ENCODE assay signal across 24 cellular contexts in genomic region chr7:113216038-113216437, GRCh38.
"Had no signal": no experiment of that assay in that cellular context is flagged by ENCODE, and none has a peak within 500 bp of the region (broad histone marks: within the 10 kb centered on the region; RNA-seq: fewer than 3 reads in every experiment).

No MANE protein-coding gene starts in this region.

- H3K27ac ChIP-seq: stomach, suprapubic skin, testis, thoracic aorta, thyroid gland, tibial artery, tibial nerve, transverse colon, upper lobe of left lung, upper lobe of right lung, uterus, vagina had no signal

- H3K9me3 ChIP-seq: stomach, suprapubic skin, testis, thoracic aorta, thyroid gland, tibial artery, tibial nerve, transverse colon, upper lobe of left lung, upper lobe of right lung, uterus, vagina had no signal

- H3K4me3 ChIP-seq: stomach, suprapubic skin, testis, thoracic aorta, thyroid gland, tibial artery, tibial nerve, transverse colon, upper lobe of left lung, upper lobe of right lung, uterus, vagina had no signal

- H3K4me1 ChIP-seq: stomach, suprapubic skin, testis, thyroid gland, tibial artery, tibial nerve, transverse colon, upper lobe of left lung, upper lobe of right lung, uterus, vagina had no signal

- DNase-seq: stimulated activated CD4-positive, alpha-beta T cell treated with anti-CD3 and anti-CD28 coated beads, Interleukin-2, amount 100 ng/mL, for 48 hours; stimulated activated CD4-positive, alpha-beta T cell treated with anti-CD3 and anti-CD28 coated beads, Interleukin-4, amount 100 ng/mL, for 1 hour; stimulated activated CD4-positive, alpha-beta T cell treated with anti-CD3 and anti-CD28 coated beads, Interleukin-4, amount 100 ng/mL, for 24 hours; stimulated activated CD4-positive, alpha-beta T cell treated with anti-CD3 and anti-CD28 coated beads, Interleukin-4, amount 100 ng/mL, for 4 hours; stimulated activated CD8-positive, alpha-beta memory T cell treated with anti-CD3 and anti-CD28 coated beads, Interleukin-4, amount 100 ng/mL, for 48 hours; stimulated activated naive B cell treated with anti-CD40 and anti-IgM and Interleukin-4, amounts not matched to agents 10 μg/mL and 1 μg/mL and 100 μg/mL, for 72 hours; stimulated activated naive CD4-positive, alpha-beta T cell; stimulated activated naive CD4-positive, alpha-beta T cell treated with Interleukin-2 at 50 U/mL for 16 hours; stimulated activated naive CD8-positive, alpha-beta T cell treated with anti-CD3 and anti-CD28 coated beads, Interleukin-15, amount 100 ng/mL, for 72 hours; stimulated activated naive CD8-positive, alpha-beta T cell treated with anti-CD3 and anti-CD28 coated beads, Interleukin-15, Interleukin-2, amounts not matched to agents 100 U/mL and 50 U/mL, for 24 hours; stomach; substantia nigra; testis; thyroid gland; tibial artery; transverse colon; trophoblast cell; upper lobe of left lung; upper lobe of right lung; uterus had no signal

- H3K36me3 ChIP-seq: stomach, suprapubic skin, thoracic aorta, thyroid gland, tibial artery, tibial nerve, transverse colon, upper lobe of left lung, upper lobe of right lung, uterus, vagina had no signal
